In the genomic region with DNA sequence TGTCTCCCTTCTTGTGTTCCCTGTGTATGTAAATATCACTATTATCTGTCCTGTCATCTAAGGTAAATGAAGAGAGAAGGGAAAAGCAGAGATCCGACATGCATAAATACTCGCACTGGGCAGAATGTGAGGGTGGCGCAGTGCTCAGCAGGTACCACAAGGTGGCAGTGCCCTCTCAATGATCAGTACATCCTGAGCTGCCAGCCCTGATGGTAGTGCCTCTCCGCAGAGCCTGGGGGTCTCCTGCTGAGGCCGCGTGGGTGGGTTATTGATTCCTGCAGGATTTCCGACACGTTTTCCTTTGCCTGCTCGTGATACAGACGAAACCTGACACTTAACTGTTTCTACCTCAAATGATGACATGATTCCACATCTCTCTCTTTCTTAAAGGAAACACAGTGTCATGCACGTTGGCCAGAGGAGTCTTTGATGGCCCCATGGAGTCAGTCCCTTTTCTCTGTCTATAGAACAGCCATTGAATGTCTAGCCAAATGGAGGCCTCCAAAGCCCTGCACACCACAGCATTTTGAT, we compare ENCODE assay signal across 8 cellular contexts.
A peak's percentile ranks its signal among the peaks of the same experiment; 100 is the strongest.
DNase-seq lines count a peak whose midpoint lies in the region; ATAC-seq lines count a peak whose summit lies in the region.

No MANE protein-coding gene starts in this region.

- ATAC-seq in HG02642 (IDR thresholded peaks at IDR 0.05; ENCODE audit: poor library complexity, unreplicated experiment) = peak; percentile 98

- no peak overlapping the region for H3K4me3 ChIP-seq in skeletal muscle cell (ENCODE audit: low read depth, low read length)

- DNase-seq in NCI-H1436 (lab: John Stamatoyannopoulos, UW) (peak; percentile 53), NCI-H1436 treated with DMSO at 0.1 percent for 48 hours (lab: John Stamatoyannopoulos, UW) (no peak), NCI-H1092 (lab: John Stamatoyannopoulos, UW) (peak; percentile 53), T-helper 1 cell (peak; percentile 22 to 60 (median 51)), anterior cingulate cortex (lab: John Stamatoyannopoulos, UW) (peak in 55 of 58 donors; percentile 36 to 84 (median 61)), hypothalamus (lab: John Stamatoyannopoulos, UW) (peak in 49 of 51 donors; percentile 11 to 83 (median 55)), skeletal muscle cell (ENCODE audit: low read depth) (peak; percentile 18)
